In genomic region chr17:82697808-82698064, GRCh38 we compare ENCODE assay signal across 8 cellular contexts. TPM values are rescaled to one million over a fixed set of nuclear protein-coding genes. Genes with fewer than 3 reads are reported as not detected.
A peak's percentile ranks its signal among the peaks of the same experiment; 100 is the strongest.
DNase-seq lines count a peak whose midpoint lies in the region; ATAC-seq and TF ChIP-seq lines count a peak whose summit lies in the region.

No MANE protein-coding gene starts in this region.

- no peak overlapping the region for H3K27ac Mint-ChIP-seq in CD8-positive, alpha-beta memory T cell

- H3K36me3 ChIP-seq in CD8-positive, alpha-beta memory T cell (ENCODE audit: insufficient read depth, low read length): no peaks in the 10 kb centered on the region
- no peaks in the 10 kb centered on the region for H3K36me3 ChIP-seq in psoas muscle (ENCODE audit: insufficient read depth in 1 of 2, low read depth in 1 of 2)

- peaks cover 0 to 6% of the 10 kb centered on the region in 2 donors for H3K27me3 Mint-ChIP-seq in CD8-positive, alpha-beta memory T cell

- H3K4me1 ChIP-seq in CD8-positive, alpha-beta memory T cell (ENCODE audit: insufficient read depth, low read length): peaks cover 10% of the 10 kb centered on the region
- H3K4me1 ChIP-seq in psoas muscle: peaks cover 8% of the 10 kb centered on the region

- TF ChIP-seq CTCF in RWPE1 (conservative IDR thresholded peaks at IDR 0.05; ENCODE audit: low read depth) (no peak), fibroblast of mammary gland (conservative IDR thresholded peaks at IDR 0.05; ENCODE audit: control insufficient read depth, insufficient read depth, low read depth, low read length) (no peak), psoas muscle (IDR thresholded peaks at IDR 0.05) (no peak), GM13976 (IDR thresholded peaks at IDR 0.05; ENCODE audit: borderline replicate concordance, control extremely low read depth, extremely low read depth, insufficient read depth, missing control alignments) (no peak)

- in situ Hi-C loops in GM13976 (cut with MboI; ENCODE audit: low sequenced_read_pairs, unreplicated experiment): no loop called here

- H3K9me3 Mint-ChIP-seq in CD8-positive, alpha-beta memory T cell: peaks cover 5 to 14% (median 10%) of the 10 kb centered on the region in 5 donors

- intact Hi-C loops in psoas muscle (cut with DNase I): no loop called here

- WGBS in psoas muscle, 3 donors: 1 to 2% (median 2%) methylated on average over 22 to 32 of the region's 32 CpGs

- POLR2A ChIA-PET in CD8-positive, alpha-beta memory T cell (lab: Charles Lee): interaction anchor here (1.1 kb wide), 1 partner anchor 19 kb away, joined by 4 read pairs; the partner anchor contains the start of gene FN3KRP
- POLR2A ChIA-PET in RWPE1 (lab: Yijun Ruan, JAX; ENCODE audit: low non-redundant PET): interaction anchor here (0.6 kb wide), 1 partner anchor 182 kb away, joined by 6 read pairs; no protein-coding TSS in a partner anchor

- H3K36me3 Mint-ChIP-seq in CD8-positive, alpha-beta memory T cell: peaks cover 4 to 14% (median 5%) of the 10 kb centered on the region in 3 donors

- H3K27ac ChIP-seq in CD8-positive, alpha-beta memory T cell (ENCODE audit: low read depth, low read length): no peak overlapping the region
- H3K27ac ChIP-seq in RWPE1 (peak overlapping the region; percentile 54), psoas muscle (peak overlapping the region; percentile 69)

- H3K4me1 Mint-ChIP-seq in CD8-positive, alpha-beta memory T cell: peaks cover 4 to 15% (median 6%) of the 10 kb centered on the region in 3 donors

- CTCF ChIA-PET in CD8-positive, alpha-beta memory T cell (lab: Charles Lee): interaction anchor here (1.4 kb wide), 1 partner anchor 14 kb away, joined by 4 read pairs; no protein-coding TSS in a partner anchor
- CTCF ChIA-PET in RWPE1 (lab: Yijun Ruan, JAX): interaction anchor here (0.6 kb wide), 1 partner anchor 29 kb away, joined by 3 read pairs; no protein-coding TSS in a partner anchor

- ATAC-seq in psoas muscle: no peak

- peak overlapping the region in 6 of 7 donors; percentile 43 to 74 (median 63) for H3K4me3 Mint-ChIP-seq in CD8-positive, alpha-beta memory T cell

- no peak overlapping the region for H3K4me3 ChIP-seq in CD8-positive, alpha-beta memory T cell (ENCODE audit: low read length)
- H3K4me3 ChIP-seq in fibroblast of mammary gland (ENCODE audit: control insufficient read depth, low read depth, low read length) (peak overlapping the region; percentile 52), psoas muscle (peak overlapping the region; percentile 88)

- H3K27me3 ChIP-seq in CD8-positive, alpha-beta memory T cell (ENCODE audit: insufficient read depth, low read length, poor library complexity, severe bottlenecking): no peaks in the 10 kb centered on the region
- no peaks in the 10 kb centered on the region for H3K27me3 ChIP-seq in psoas muscle (ENCODE audit: insufficient read depth in 3 of 3, low read length in 2 of 3)

- H3K9me3 ChIP-seq in CD8-positive, alpha-beta memory T cell (ENCODE audit: low read length): no peaks in the 10 kb centered on the region
- peaks cover 12% of the 10 kb centered on the region for H3K9me3 ChIP-seq in psoas muscle

- no peak for DNase-seq in CD8-positive, alpha-beta memory T cell
- DNase-seq in RWPE1 (ENCODE audit: low spot score): no peak
- no peak for DNase-seq in fibroblast of mammary gland (ENCODE audit: low read depth)
- no peak for DNase-seq in psoas muscle
- DNase-seq in NCI-H82 (lab: John Stamatoyannopoulos, UW): no peak
- DNase-seq in mesenteric fat pad (ENCODE audit: low spot score): no peak
- no peak for DNase-seq in SK-N-DZ (ENCODE audit: low spot score)
- DNase-seq in GM13976 (ENCODE audit: low spot score): no peak

RNA-seq across cellular contexts. Expression of gene RAB40B, which starts 0.8 kb away (rescaled TPM):
- 1 to 10 TPM; 3.2 to 4.0 TPM for total RNA-seq in CD8-positive, alpha-beta memory T cell
- 4.3 TPM for polyA plus RNA-seq in CD8-positive, alpha-beta memory T cell
- total RNA-seq in psoas muscle: 10 to 100 TPM; 12.6 to 42.9 (median 30.4) TPM
- polyA plus RNA-seq in psoas muscle: 10 to 100 TPM in 2 of 3 donors, 1 to 10 TPM in 1; 3.9 to 19.4 (median 12.6) TPM
- 5.5 TPM for total RNA-seq in mesenteric fat pad
- polyA plus RNA-seq in SK-N-DZ (2014; cell fraction: cytosol; rRNA removed): 27.1 and 27.9 TPM in 2 replicates
- 28.9 and 34.3 TPM in 2 replicates for polyA plus RNA-seq in SK-N-DZ (2014; cell fraction: nucleus; rRNA removed)

RNA-seq across cellular contexts. Expression of gene FN3KRP, which starts 18.8 kb away (rescaled TPM):
- 10 to 100 TPM; 39.0 to 39.9 TPM for total RNA-seq in CD8-positive, alpha-beta memory T cell
- polyA plus RNA-seq in CD8-positive, alpha-beta memory T cell: 20.7 TPM
- total RNA-seq in psoas muscle (10 to 100 TPM in 2 of 4 donors, 1 to 10 TPM in 2; 7.9 to 12.7 (median 9.9) TPM), mesenteric fat pad (20.4 TPM)
- polyA plus RNA-seq in psoas muscle: 10 to 100 TPM in 2 of 3 donors, 1 to 10 TPM in 1; 5.0 to 15.7 (median 10.6) TPM
- 28.2 and 31.7 TPM in 2 replicates for polyA plus RNA-seq in SK-N-DZ (2014; cell fraction: cytosol; rRNA removed)
- polyA plus RNA-seq in SK-N-DZ (2014; cell fraction: nucleus; rRNA removed): 31.0 and 45.5 TPM in 2 replicates

RNA-seq across cellular contexts. Expression of gene FN3K, which starts 37.7 kb away (rescaled TPM):
- 1 to 10 TPM; 1.3 to 2.3 TPM for total RNA-seq in CD8-positive, alpha-beta memory T cell
- 0.79 TPM for polyA plus RNA-seq in CD8-positive, alpha-beta memory T cell
- total RNA-seq in psoas muscle: 10 to 100 TPM in 3 of 4 donors, 1 to 10 TPM in 1; 5.9 to 22.3 (median 18.1) TPM
- 10 to 100 TPM in 1 of 3 donors, 1 to 10 TPM in 2; 6.1 to 10.1 (median 8.1) TPM for polyA plus RNA-seq in psoas muscle
- 19.3 TPM for total RNA-seq in mesenteric fat pad
- polyA plus RNA-seq in SK-N-DZ (2014; cell fraction: cytosol; rRNA removed): 2.8 and 7.0 TPM in 2 replicates
- polyA plus RNA-seq in SK-N-DZ (2014; cell fraction: nucleus; rRNA removed): 18.1 and 24.9 TPM in 2 replicates

RNA-seq across cellular contexts. Expression of gene WDR45B, which starts 49.5 kb away (rescaled TPM):
- total RNA-seq in CD8-positive, alpha-beta memory T cell: 10 to 100 TPM; 49.1 to 50.1 TPM
- 41.9 TPM for polyA plus RNA-seq in CD8-positive, alpha-beta memory T cell
- total RNA-seq in psoas muscle: 10 to 100 TPM; 25.1 to 35.7 (median 30.9) TPM
- 10 to 100 TPM; 21.4 to 62.7 (median 43.5) TPM for polyA plus RNA-seq in psoas muscle
- 65.3 TPM for total RNA-seq in mesenteric fat pad
- 115 and 129 TPM in 2 replicates for polyA plus RNA-seq in SK-N-DZ (2014; cell fraction: cytosol; rRNA removed)
- 118 and 168 TPM in 2 replicates for polyA plus RNA-seq in SK-N-DZ (2014; cell fraction: nucleus; rRNA removed)

RNA-seq across cellular contexts. Expression of gene TBCD, which starts 54.1 kb away (rescaled TPM):
- 10 to 100 TPM; 79.1 to 83.7 TPM for total RNA-seq in CD8-positive, alpha-beta memory T cell
- 130 TPM for polyA plus RNA-seq in CD8-positive, alpha-beta memory T cell
- total RNA-seq in psoas muscle (10 to 100 TPM; 34.7 to 46.1 (median 40.3) TPM), mesenteric fat pad (128 TPM)
- 10 to 100 TPM; 28.2 to 65.0 (median 31.4) TPM for polyA plus RNA-seq in psoas muscle
- 62.0 and 86.2 TPM in 2 replicates for polyA plus RNA-seq in SK-N-DZ (2014; cell fraction: cytosol; rRNA removed)
- polyA plus RNA-seq in SK-N-DZ (2014; cell fraction: nucleus; rRNA removed): 290 and 425 TPM in 2 replicates
